Comparison of ENCODE assay signal across 1 cellular context in the genomic region with DNA sequence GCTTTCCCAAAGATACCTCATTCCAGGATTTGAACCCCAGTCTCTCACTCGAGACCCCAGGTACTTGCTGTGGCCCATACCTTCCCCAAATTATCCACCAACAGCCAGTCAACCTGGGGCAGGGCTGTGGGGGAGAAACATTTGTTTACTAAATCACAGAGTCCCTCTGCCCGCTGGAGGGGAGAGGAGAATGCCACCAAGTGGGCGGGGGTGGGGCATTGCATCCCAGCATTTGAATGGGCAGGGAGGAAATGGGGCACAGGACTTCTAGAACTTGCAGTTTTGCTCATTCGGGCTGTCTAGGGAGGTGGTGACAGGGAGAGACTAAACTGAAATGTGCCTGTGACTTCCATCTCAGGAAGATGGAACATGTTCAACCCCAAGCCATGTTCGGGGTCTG.
TF ChIP-seq lines count a peak whose summit lies in the region.

No MANE protein-coding gene starts in this region.

TF ChIP-seq in HepG2, 621 proteins besides CTCF, POLR2A, EP300 and RAD21:
- TF ChIP-seq ZNF10 (CRISPR knock-in tag; IDR thresholded peaks at IDR 0.05; ENCODE audit: borderline replicate concordance, low read depth) (no peak), HNRNPUL1 (IDR thresholded peaks at IDR 0.05; ENCODE audit: low read depth, low read length) (no peak), ARID2 (CRISPR knock-in tag; IDR thresholded peaks at IDR 0.05; ENCODE audit: borderline replicate concordance) (no peak), RARA (CRISPR knock-in tag; IDR thresholded peaks at IDR 0.05) (no peak), SRF (IDR thresholded peaks at IDR 0.05; ENCODE audit: low read depth, low read length) (no peak)
- TF ChIP-seq, protein P1, sequence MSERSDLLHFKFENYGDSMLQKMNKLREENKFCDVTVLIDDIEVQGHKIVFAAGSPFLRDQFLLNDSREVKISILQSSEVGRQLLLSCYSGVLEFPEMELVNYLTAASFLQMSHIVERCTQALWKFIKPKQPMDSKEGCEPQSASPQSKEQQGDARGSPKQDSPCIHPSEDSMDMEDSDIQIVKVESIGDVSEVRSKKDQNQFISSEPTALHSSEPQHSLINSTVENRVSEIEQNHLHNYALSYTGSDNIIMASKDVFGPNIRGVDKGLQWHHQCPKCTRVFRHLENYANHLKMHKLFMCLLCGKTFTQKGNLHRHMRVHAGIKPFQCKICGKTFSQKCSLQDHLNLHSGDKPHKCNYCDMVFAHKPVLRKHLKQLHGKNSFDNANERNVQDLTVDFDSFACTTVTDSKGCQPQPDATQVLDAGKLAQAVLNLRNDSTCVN (CRISPR knock-in tag; IDR thresholded peaks at IDR 0.05; ENCODE audit: borderline replicate concordance) = no peak
- TF ChIP-seq, protein P2, sequence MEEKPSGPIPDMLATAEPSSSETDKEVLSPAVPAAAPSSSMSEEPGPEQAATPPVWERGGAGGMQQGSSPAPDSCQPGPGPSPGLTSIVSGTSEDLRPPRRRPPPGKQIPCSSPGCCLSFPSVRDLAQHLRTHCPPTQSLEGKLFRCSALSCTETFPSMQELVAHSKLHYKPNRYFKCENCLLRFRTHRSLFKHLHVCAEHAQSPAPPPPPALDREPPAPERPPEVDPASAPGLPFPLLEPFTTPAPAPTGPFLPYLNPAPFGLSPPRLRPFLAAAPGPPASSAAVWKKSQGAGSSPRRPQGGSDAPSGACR (CRISPR knock-in tag; IDR thresholded peaks at IDR 0.05) = no peak
TF ChIP-seq in HepG2: peak in this region for 0.
